In the genomic region with DNA sequence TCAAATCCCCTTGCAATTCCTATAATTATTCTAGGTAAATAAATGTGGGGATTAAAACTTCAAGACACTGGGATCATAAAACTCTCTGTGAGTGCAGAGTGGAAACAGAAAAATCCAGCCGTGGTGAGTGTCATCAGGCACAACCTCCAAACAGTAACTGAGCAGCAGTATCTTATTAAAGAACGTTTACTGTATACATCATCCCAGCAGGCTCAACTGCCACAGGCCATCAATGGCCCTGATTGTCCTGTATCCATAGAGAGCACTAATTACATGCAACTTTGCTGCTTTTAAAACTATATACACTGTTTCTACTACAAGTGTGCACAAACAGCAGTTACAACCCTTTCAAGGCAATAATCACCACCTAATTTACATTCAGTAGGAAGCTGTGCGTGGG, we compare ENCODE assay signal across 26 cellular contexts. TPM values are rescaled to one million over a fixed set of nuclear protein-coding genes. Genes with fewer than 3 reads are reported as not detected.
DNase-seq lines count a peak whose midpoint lies in the region; ATAC-seq lines count a peak whose summit lies in the region.
"Had no signal": no experiment of that assay in that cellular context is flagged by ENCODE, and none has a peak within 500 bp of the region (broad histone marks: within the 10 kb centered on the region; RNA-seq: fewer than 3 reads in every experiment).

No MANE protein-coding gene starts in this region.

- DNase-seq in COR-L47 (lab: John Stamatoyannopoulos, UW) (peak; percentile 81), NCI-H1417 treated with DMSO at 0.1 percent for 48 hours (lab: John Stamatoyannopoulos, UW) (peak; percentile 63), NCI-H748 (lab: John Stamatoyannopoulos, UW; ENCODE audit: unreplicated experiment) (peak; percentile 98), medulla oblongata (ENCODE audit: extremely low spot score) (peak; percentile 59), kidney glomerular epithelial cell (lab: John Stamatoyannopoulos, UW) (no peak), cardiac septum (ENCODE audit: low spot score) (no peak)
- DNase-seq in activated CD4-positive, alpha-beta T cell treated with anti-CD3 and anti-CD28 coated beads for 1 hour: no peak
- no peak for DNase-seq in stimulated activated naive CD8-positive, alpha-beta T cell treated with anti-CD3 and anti-CD28 coated beads, Interleukin-15, Interleukin-2, amounts not matched to agents 100 U/mL and 50 U/mL, for 24 hours
- DNase-seq: activated CD4-positive, CD25-positive, alpha-beta regulatory T cell; activated gamma-delta T cell; activated naive CD8-positive, alpha-beta T cell treated with anti-CD3 and anti-CD28 coated beads, Interleukin-2, amount 10 ng/mL, durations not matched to agents 7 days and 5 days; activated T-cell treated with anti-CD3 and anti-CD28 coated beads, Interleukin-2, amount 50 U/mL, for 4 hours; central memory CD4-positive, alpha-beta T cell; foreskin keratinocyte; GM23248; heart right ventricle; kidney; lower lobe of right lung; naive thymus-derived CD8-positive, alpha-beta T cell; NCI-H2029 treated with DMSO at 0.1 percent for 48 hours; NCI-H446 treated with DMSO at 0.1 percent for 48 hours; PC-9; stimulated activated CD4-positive, alpha-beta T cell treated with anti-CD3 and anti-CD28 coated beads, Interleukin-4, amount 100 ng/mL, for 24 hours; T-helper 17 cell; trophoblast cell had no signal

- intact Hi-C loops in cardiac septum (cut with DNase I): no loop called here

- ATAC-seq in stimulated activated naive CD8-positive, alpha-beta T cell treated with anti-CD3 and anti-CD28 coated beads, Interleukin-15, Interleukin-2, amounts not matched to agents 100 U/mL and 50 U/mL, for 24 hours: no peak
- ATAC-seq: activated T-cell treated with anti-CD3 and anti-CD28 coated beads, Interleukin-2, amount 50 U/mL, for 4 hours; esophagus mucosa; foreskin keratinocyte; lower lobe of right lung; naive thymus-derived CD8-positive, alpha-beta T cell; T-helper 17 cell had no signal

RNA-seq across cellular contexts. Expression of gene GAREM1, which starts 23.9 kb away (rescaled TPM):
- 10.0 TPM for total RNA-seq in cardiac septum

Comparison
In these comparisons a context has a peak if more than half of its experiments do, and no peak if none do; other contexts are left out.
1. DNase-seq: peak in COR-L47 (single experiment), NCI-H1417 treated with DMSO at 0.1 percent for 48 hours (single experiment), NCI-H748 (single experiment) and medulla oblongata (single experiment); none in activated CD4-positive, alpha-beta T cell treated with anti-CD3 and anti-CD28 coated beads for 1 hour (single experiment), kidney glomerular epithelial cell (single experiment), cardiac septum (single experiment) and stimulated activated naive CD8-positive, alpha-beta T cell treated with anti-CD3 and anti-CD28 coated beads, Interleukin-15, Interleukin-2, amounts not matched to agents 100 U/mL and 50 U/mL, for 24 hours (single experiment).